Comparison of ENCODE assay signal across 1 cellular context in genomic region chr5:56733580-56733979, GRCh38.
TF ChIP-seq lines count a peak whose summit lies in the region.

No MANE protein-coding gene starts in this region.

TF ChIP-seq in H1, 55 proteins besides CTCF, POLR2A, EP300 and RAD21:
- TF ChIP-seq CREB1 (IDR thresholded peaks at IDR 0.05): no peak
- TF ChIP-seq HDAC2 (IDR thresholded peaks at IDR 0.05; ENCODE audit: borderline replicate concordance in 1 of 2, low read depth in 2 of 2, low read length in 2 of 2): no peak
- no peak for TF ChIP-seq TCF12 (IDR thresholded peaks at IDR 0.05; ENCODE audit: low read depth, low read length)
- no peak for TF ChIP-seq FOSL1 (IDR thresholded peaks at IDR 0.05; ENCODE audit: insufficient read depth, low read depth, low read length)
- no peak for TF ChIP-seq RNF2 (IDR thresholded peaks at IDR 0.05; ENCODE audit: borderline replicate concordance, low read depth, low read length, missing control alignments, poor library complexity, severe bottlenecking)
- no peak for TF ChIP-seq EZH2 (IDR thresholded peaks at IDR 0.05; ENCODE audit: low read depth, low read length, severe bottlenecking)
- TF ChIP-seq KDM4A (IDR thresholded peaks at IDR 0.05; ENCODE audit: low read depth, low read length, severe bottlenecking): no peak
- no peak for TF ChIP-seq TBP (IDR thresholded peaks at IDR 0.05; ENCODE audit: low read depth, low read length)
- no peak for TF ChIP-seq E2F6 (IDR thresholded peaks at IDR 0.05)
- no peak for TF ChIP-seq MAFK (IDR thresholded peaks at IDR 0.05; ENCODE audit: low read depth, low read length)
- TF ChIP-seq ZNF274 (IDR thresholded peaks at IDR 0.05; ENCODE audit: borderline replicate concordance, extremely low read depth, low read length): no peak
- TF ChIP-seq HDAC6 (IDR thresholded peaks at IDR 0.05; ENCODE audit: low read depth, low read length): no peak
- no peak for TF ChIP-seq SAP30 (IDR thresholded peaks at IDR 0.05; ENCODE audit: insufficient read depth, insufficient replicate concordance, low read length)
- TF ChIP-seq GTF2F1 (IDR thresholded peaks at IDR 0.05; ENCODE audit: borderline replicate concordance, low read depth, low read length): no peak
- no peak for TF ChIP-seq SUZ12 (IDR thresholded peaks at IDR 0.05; ENCODE audit: low read length)
- TF ChIP-seq CHD1 (IDR thresholded peaks at IDR 0.05; ENCODE audit: low read depth, low read length): no peak
- TF ChIP-seq CTBP2 (IDR thresholded peaks at IDR 0.05; ENCODE audit: borderline replicate concordance, insufficient read depth, insufficient read length, low read length): no peak
